In the genomic region with DNA sequence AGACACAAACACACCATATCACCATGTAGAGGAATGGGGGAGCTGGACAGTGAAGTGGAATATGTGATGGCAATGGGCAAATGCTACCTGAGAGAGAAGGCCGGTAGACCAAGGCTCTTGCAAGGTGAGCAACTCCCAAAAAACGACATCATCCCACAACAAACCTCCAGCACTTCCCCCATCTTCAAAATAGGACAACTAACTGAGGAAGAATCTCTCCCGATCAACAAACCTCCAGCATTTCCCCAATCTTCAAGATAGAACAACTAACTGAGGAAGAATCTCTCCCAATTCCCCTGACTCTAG, we compare ENCODE assay signal across 2 cellular contexts.
A peak's percentile ranks its signal among the peaks of the same experiment; 100 is the strongest.
TF ChIP-seq lines count a peak whose summit lies in the region.

No MANE protein-coding gene starts in this region.

TF ChIP-seq in HepG2, 621 proteins besides CTCF, POLR2A, EP300 and RAD21:
- TF ChIP-seq ZNF629 (CRISPR knock-in tag; conservative IDR thresholded peaks at IDR 0.05), result peak; percentile 51
- TF ChIP-seq MTF1 (CRISPR knock-in tag; IDR thresholded peaks at IDR 0.05), result no peak
- no peak for TF ChIP-seq GATAD2A (CRISPR knock-in tag; IDR thresholded peaks at IDR 0.05)
- TF ChIP-seq RFXANK (CRISPR knock-in tag; IDR thresholded peaks at IDR 0.05), result no peak
- no peak for TF ChIP-seq ZNF232 (CRISPR knock-in tag; IDR thresholded peaks at IDR 0.05; ENCODE audit: borderline replicate concordance)
- TF ChIP-seq ZNF816 (CRISPR knock-in tag; IDR thresholded peaks at IDR 0.05; ENCODE audit: borderline replicate concordance), result no peak
- TF ChIP-seq ZNF83 (CRISPR knock-in tag; IDR thresholded peaks at IDR 0.05; ENCODE audit: borderline replicate concordance), result no peak

TF ChIP-seq in H1, 55 proteins besides CTCF, POLR2A, EP300 and RAD21:
- 0 out of 2 replicates have a peak, but pooled peaks have one; percentile 12 for TF ChIP-seq JUND (IDR thresholded peaks at IDR 0.05; ENCODE audit: low read length)
- no peak for TF ChIP-seq PHF8 (conservative IDR thresholded peaks at IDR 0.05; ENCODE audit: low read depth, low read length)
